ENCODE assay signal across 28 cellular contexts in genomic region chr10:121848082-121848481, GRCh38.
"Had no signal": no experiment of that assay in that cellular context is flagged by ENCODE, and none has a peak within 500 bp of the region (broad histone marks: within the 10 kb centered on the region; RNA-seq: fewer than 3 reads in every experiment).

No MANE protein-coding gene starts in this region.

- FAIRE-seq: colon, endometrium, endothelial cell of umbilical vein, frontal cortex had no signal

- H3K4me1 ChIP-seq: colonic mucosa, esophagus muscularis mucosa, foreskin keratinocyte, gastrocnemius medialis, gastroesophageal sphincter had no signal

- ATAC-seq: effector memory CD8-positive, alpha-beta T cell; esophagus mucosa; foreskin keratinocyte; gastrocnemius medialis; gastroesophageal sphincter; heart left ventricle; heart right ventricle had no signal

- H3K27ac ChIP-seq: colonic mucosa, coronary artery, dorsolateral prefrontal cortex, epithelial cell of prostate, esophagus muscularis mucosa, esophagus squamous epithelium, foreskin keratinocyte, gastrocnemius medialis, gastroesophageal sphincter, heart left ventricle, heart right ventricle had no signal

- H3K4me3 ChIP-seq: colonic mucosa, coronary artery, dorsolateral prefrontal cortex, esophagus muscularis mucosa, esophagus squamous epithelium, gastrocnemius medialis, gastroesophageal sphincter, heart left ventricle, heart right ventricle had no signal

- H3K9me3 ChIP-seq: colonic mucosa, esophagus muscularis mucosa, esophagus squamous epithelium, gastrocnemius medialis had no signal

- H3K27me3 ChIP-seq: colonic mucosa, dorsolateral prefrontal cortex, esophagus muscularis mucosa, esophagus squamous epithelium, foreskin keratinocyte, gastrocnemius medialis, gastroesophageal sphincter, heart left ventricle, heart right ventricle had no signal

- H3K36me3 ChIP-seq: colonic mucosa had no signal

- DNase-seq: colonic mucosa; cortex of kidney; dermis blood vessel endothelial cell; dorsolateral prefrontal cortex; effector CD4-positive, alpha-beta T cell; effector CD8-positive, alpha-beta T cell; effector memory CD4-positive, alpha-beta T cell; effector memory CD8-positive, alpha-beta T cell; endodermal cell; erythroblast; esophagus squamous epithelium; foreskin fibroblast; foreskin keratinocyte; foreskin melanocyte; gastrocnemius medialis; glutamatergic neuron; head of caudate nucleus; heart left ventricle; heart right ventricle had no signal
